ENCODE assay signal across 29 cellular contexts in the genomic region with DNA sequence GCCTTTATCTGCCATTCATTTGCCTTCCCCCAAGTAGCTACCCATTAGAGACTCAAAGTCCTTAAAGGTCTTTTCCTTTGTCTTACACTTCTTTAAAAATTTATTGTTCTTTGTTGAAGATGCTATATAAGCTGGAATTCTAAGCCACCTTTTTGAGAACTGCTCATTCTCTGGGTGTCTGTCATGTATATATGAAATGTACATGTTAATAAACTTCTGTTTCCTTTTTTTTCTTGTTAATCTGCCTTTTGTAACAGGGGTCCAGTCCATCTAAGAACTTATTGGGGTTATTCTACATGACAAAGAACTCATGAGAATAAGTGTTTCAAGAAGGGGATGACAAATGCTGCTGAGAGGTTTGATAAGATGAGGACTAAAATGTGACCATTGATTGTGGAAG. TPM values are rescaled to one million over a fixed set of nuclear protein-coding genes. Genes with fewer than 3 reads are reported as not detected.
A peak's percentile ranks its signal among the peaks of the same experiment; 100 is the strongest.
DNase-seq lines count a peak whose midpoint lies in the region; FAIRE-seq and TF ChIP-seq lines count a peak whose summit lies in the region.
"Had no signal": no experiment of that assay in that cellular context is flagged by ENCODE, and none has a peak within 500 bp of the region (broad histone marks: within the 10 kb centered on the region; RNA-seq: fewer than 3 reads in every experiment).

No MANE protein-coding gene starts in this region.

- H3K36me3 Mint-ChIP-seq in neural crest cell (ENCODE audit: low read depth): peaks cover 15% of the 10 kb centered on the region
- H3K36me3 Mint-ChIP-seq: CD14-positive monocyte; CD4-positive, alpha-beta memory T cell; CD4-positive, CD25-positive, alpha-beta regulatory T cell; CD8-positive, alpha-beta memory T cell; CD8-positive, alpha-beta T cell had no signal

- no peak overlapping the region for H3K27ac Mint-ChIP-seq in neural crest cell (ENCODE audit: unreplicated experiment)
- H3K27ac Mint-ChIP-seq: B cell; CD14-positive monocyte; CD4-positive, alpha-beta memory T cell; CD4-positive, alpha-beta T cell; CD4-positive, CD25-positive, alpha-beta regulatory T cell; CD8-positive, alpha-beta memory T cell; CD8-positive, alpha-beta T cell had no signal

- DNase-seq in neural crest cell (ENCODE audit: low read depth, low spot score) (no peak), 8988T (no peak), HPDE6-E6E7 (ENCODE audit: extremely low spot score) (no peak)
- DNase-seq: ACHN; AML-193; BE2C; C1 segment of cervical spinal cord; Caco-2; Calu3; CD4-positive, alpha-beta memory T cell; CD4-positive, alpha-beta T cell; CD4-positive, CD25-positive, alpha-beta regulatory T cell; CD8-positive, alpha-beta memory T cell; CD8-positive, alpha-beta T cell; COR-L47; DMS 273 treated with DMSO at 0.1 percent for 48 hours; DMS153; DMS53; DMS79; DMS79 treated with DMSO at 0.1 percent for 48 hours; DND-41; EL had no signal

- no peak for TF ChIP-seq CTCF in neural crest cell (conservative IDR thresholded peaks at IDR 0.05)

- peak overlapping the region; percentile 12 for H3K4me3 Mint-ChIP-seq in neural crest cell
- H3K4me3 Mint-ChIP-seq: B cell; CD14-positive monocyte; CD4-positive, alpha-beta memory T cell; CD4-positive, alpha-beta T cell; CD4-positive, CD25-positive, alpha-beta regulatory T cell; CD8-positive, alpha-beta memory T cell; CD8-positive, alpha-beta T cell had no signal

- FAIRE-seq in islet of Langerhans (lab: Jason Lieb, UNC): peak; percentile 13
- FAIRE-seq: A204.1, A549, D721Med had no signal

- no peaks in the 10 kb centered on the region for H3K27me3 Mint-ChIP-seq in neural crest cell (ENCODE audit: low read depth)
- H3K27me3 Mint-ChIP-seq: CD4-positive, CD25-positive, alpha-beta regulatory T cell had no signal

- peaks cover 14% of the 10 kb centered on the region for H3K4me1 Mint-ChIP-seq in neural crest cell
- H3K4me1 Mint-ChIP-seq: B cell; CD14-positive monocyte; CD4-positive, alpha-beta memory T cell; CD4-positive, CD25-positive, alpha-beta regulatory T cell; CD8-positive, alpha-beta memory T cell had no signal

- no peaks in the 10 kb centered on the region for H3K9me3 Mint-ChIP-seq in neural crest cell
- H3K9me3 Mint-ChIP-seq: CD4-positive, alpha-beta T cell had no signal

RNA-seq across cellular contexts. Expression of a gene that starts 41.5 kb away (rescaled TPM):
- total RNA-seq in neural crest cell: 1.8 and 1.9 TPM in 2 replicates
- total RNA-seq: B cell; Caco-2; CD4-positive, alpha-beta memory T cell; CD4-positive, alpha-beta T cell; CD4-positive, CD25-positive, alpha-beta regulatory T cell; CD8-positive, alpha-beta memory T cell; CD8-positive, alpha-beta T cell had no signal

RNA-seq across cellular contexts. Expression of a gene that starts 43.4 kb away (rescaled TPM):
- 0.14 and 0.23 TPM in 2 replicates for total RNA-seq in neural crest cell
- total RNA-seq: A172; B cell; Caco-2; Calu3; CD4-positive, alpha-beta memory T cell; CD4-positive, alpha-beta T cell; CD4-positive, CD25-positive, alpha-beta regulatory T cell; CD8-positive, alpha-beta memory T cell; CD8-positive, alpha-beta T cell had no signal
